ENCODE assay signal across 15 cellular contexts in genomic region chr9:14924821-14925220, GRCh38. TPM values are rescaled to one million over a fixed set of nuclear protein-coding genes. Genes with fewer than 3 reads are reported as not detected.
DNase-seq lines count a peak whose midpoint lies in the region; ATAC-seq, FAIRE-seq and TF ChIP-seq lines count a peak whose summit lies in the region.
"Had no signal": no experiment of that assay in that cellular context is flagged by ENCODE, and none has a peak within 500 bp of the region (broad histone marks: within the 10 kb centered on the region; RNA-seq: fewer than 3 reads in every experiment).

No MANE protein-coding gene starts in this region.

- ATAC-seq in lung (ENCODE audit: insufficient read depth, low FRiP score) (peak; percentile 79), aorta (ENCODE audit: low FRiP score) (no peak)
- ATAC-seq: stimulated activated effector memory CD8-positive, alpha-beta T cell treated with anti-CD3 and anti-CD28 coated beads, Interleukin-12 subunit alpha, Interleukin-12 subunit beta, amount 100 ng/mL, for 72 hours had no signal

- no peak overlapping the region for H3K27ac ChIP-seq in lung (ENCODE audit: low read depth in 1 of 2, low read length in 1 of 2)
- peak overlapping the region; percentile 58 for H3K27ac ChIP-seq in vagina
- no peak overlapping the region for H3K27ac ChIP-seq in aorta (ENCODE audit: low read depth in 1 of 2, low read length in 2 of 2)
- H3K27ac ChIP-seq: SJCRH30 had no signal

- peak; percentile 4 for DNase-seq in HTR-8/SVneo (ENCODE audit: insufficient read length, low spot score)
- no peak for DNase-seq in chondrocyte (ENCODE audit: low spot score)
- DNase-seq in lung (ENCODE audit: low spot score): no peak
- DNase-seq in vagina (ENCODE audit: extremely low spot score in 2 of 2): no peak
- no peak for DNase-seq in aorta
- no peak for DNase-seq in H54 (ENCODE audit: insufficient read length, low spot score)
- no peak for DNase-seq in NCI-H510A treated with DMSO at 0.1 percent for 48 hours (lab: John Stamatoyannopoulos, UW)
- DNase-seq: activated T-cell treated with anti-CD3 and anti-CD28 coated beads, Interleukin-2, amount 50 U/mL, for 1 hour; DMS153; NCI-H1436; NCI-H82; SJCRH30 had no signal

- H3K4me1 Mint-ChIP-seq in chondrocyte (ENCODE audit: low read depth): peaks cover 30% of the 10 kb centered on the region
- H3K4me1 Mint-ChIP-seq: stimulated activated effector memory CD8-positive, alpha-beta T cell treated with anti-CD3 and anti-CD28 coated beads, Interleukin-12 subunit alpha, Interleukin-12 subunit beta, amount 100 ng/mL, for 72 hours had no signal

- TF ChIP-seq CTCF in chondrocyte (IDR thresholded peaks at IDR 0.05) (no peak), lung (IDR thresholded peaks at IDR 0.05; ENCODE audit: control extremely low read depth, extremely low read depth) (no peak), vagina (IDR thresholded peaks at IDR 0.05) (no peak)

- H3K4me3 ChIP-seq in lung: no peak overlapping the region
- peak overlapping the region; percentile 1 to 22 for H3K4me3 ChIP-seq in vagina
- peak overlapping the region in 1 of 2 donors; percentile 26 for H3K4me3 ChIP-seq in aorta (ENCODE audit: low read length in 2 of 2)
- H3K4me3 ChIP-seq: SJCRH30 had no signal

- TF ChIP-seq POLR2A in vagina (IDR thresholded peaks at IDR 0.05): no peak
- no peak for TF ChIP-seq POLR2A in H54 (IDR thresholded peaks at IDR 0.05; ENCODE audit: low read depth, low read length)

- no peaks in the 10 kb centered on the region for H3K27me3 Mint-ChIP-seq in chondrocyte (ENCODE audit: low read depth)

- 37 to 62% methylated on average over 2 of the region's 2 CpGs for WGBS in lung, 2 donors
- 12 to 27% methylated on average over 2 of the region's 2 CpGs for WGBS in aorta, 2 donors

- H3K9me3 Mint-ChIP-seq in chondrocyte (ENCODE audit: low read depth): no peaks in the 10 kb centered on the region

- intact Hi-C loops in vagina (cut with DNase I) (no loop called here), aorta (cut with DNase I) (no loop called here)

- H3K27me3 ChIP-seq in lung (ENCODE audit: control insufficient read depth, insufficient read depth) (no peaks in the 10 kb centered on the region), vagina (no peaks in the 10 kb centered on the region), aorta (ENCODE audit: control insufficient read depth in 1 of 2, insufficient read depth in 2 of 2, low read length in 1 of 2) (no peaks in the 10 kb centered on the region)
- H3K27me3 ChIP-seq: SJCRH30 had no signal

- H3K27ac Mint-ChIP-seq in chondrocyte (ENCODE audit: unreplicated experiment): peak overlapping the region; percentile 53
- H3K27ac Mint-ChIP-seq: stimulated activated effector memory CD8-positive, alpha-beta T cell treated with anti-CD3 and anti-CD28 coated beads, Interleukin-12 subunit alpha, Interleukin-12 subunit beta, amount 100 ng/mL, for 72 hours had no signal

- no peak for FAIRE-seq in HTR-8/SVneo (lab: Jason Lieb, UNC)
- FAIRE-seq in H54 (lab: Jason Lieb, UNC): no peak
- FAIRE-seq: keratinocyte had no signal

- peak overlapping the region; percentile 3 for H3K4me3 Mint-ChIP-seq in chondrocyte (ENCODE audit: unreplicated experiment)
- H3K4me3 Mint-ChIP-seq: neural crest cell; stimulated activated effector memory CD8-positive, alpha-beta T cell treated with anti-CD3 and anti-CD28 coated beads, Interleukin-12 subunit alpha, Interleukin-12 subunit beta, amount 100 ng/mL, for 72 hours had no signal

- H3K36me3 Mint-ChIP-seq in chondrocyte (ENCODE audit: low read depth): no peaks in the 10 kb centered on the region
- H3K36me3 Mint-ChIP-seq: stimulated activated effector memory CD8-positive, alpha-beta T cell treated with anti-CD3 and anti-CD28 coated beads, Interleukin-12 subunit alpha, Interleukin-12 subunit beta, amount 100 ng/mL, for 72 hours had no signal

- H3K9me3 ChIP-seq in lung (ENCODE audit: control insufficient read depth in 2 of 2, insufficient read depth in 1 of 2, low read length in 1 of 2) (no peaks in the 10 kb centered on the region), vagina (no peaks in the 10 kb centered on the region), aorta (ENCODE audit: control insufficient read depth, low read length) (no peaks in the 10 kb centered on the region)
- H3K9me3 ChIP-seq: SJCRH30 had no signal

- H3K36me3 ChIP-seq in lung (ENCODE audit: control insufficient read depth in 2 of 2, insufficient read depth in 2 of 2, low read length in 2 of 2) (no peaks in the 10 kb centered on the region), vagina (no peaks in the 10 kb centered on the region), aorta (ENCODE audit: control insufficient read depth in 1 of 2, insufficient read depth in 2 of 2, low read length in 1 of 2) (no peaks in the 10 kb centered on the region)
- H3K36me3 ChIP-seq: SJCRH30 had no signal

- H3K4me1 ChIP-seq in lung (ENCODE audit: control insufficient read depth in 2 of 2, insufficient read depth in 2 of 2, low read length in 2 of 2) (no peaks in the 10 kb centered on the region), vagina (no peaks in the 10 kb centered on the region), aorta (ENCODE audit: control insufficient read depth in 1 of 2, insufficient read depth in 2 of 2, low read length in 2 of 2) (no peaks in the 10 kb centered on the region)
- H3K4me1 ChIP-seq: SJCRH30 had no signal

RNA-seq across cellular contexts. Expression of gene FREM1, which starts 14.6 kb away (rescaled TPM):
- total RNA-seq in chondrocyte (1.7 to 3.6 TPM (median 2.2 TPM) in 3 replicates), lung (10 to 100 TPM in 1 of 2 donors, 1 to 10 TPM in 1; 2.1 to 21.8 TPM), vagina (2.7 TPM), aorta (10 to 100 TPM; 14.0 to 18.9 TPM)
- polyA plus RNA-seq in lung (under 1 TPM; 0.33 to 0.41 TPM), aorta (10 to 100 TPM in 1 of 2 donors, 1 to 10 TPM in 1; 6.9 to 15.1 TPM)
